23 cellular contexts compared by ENCODE assay signal in the genomic region with DNA sequence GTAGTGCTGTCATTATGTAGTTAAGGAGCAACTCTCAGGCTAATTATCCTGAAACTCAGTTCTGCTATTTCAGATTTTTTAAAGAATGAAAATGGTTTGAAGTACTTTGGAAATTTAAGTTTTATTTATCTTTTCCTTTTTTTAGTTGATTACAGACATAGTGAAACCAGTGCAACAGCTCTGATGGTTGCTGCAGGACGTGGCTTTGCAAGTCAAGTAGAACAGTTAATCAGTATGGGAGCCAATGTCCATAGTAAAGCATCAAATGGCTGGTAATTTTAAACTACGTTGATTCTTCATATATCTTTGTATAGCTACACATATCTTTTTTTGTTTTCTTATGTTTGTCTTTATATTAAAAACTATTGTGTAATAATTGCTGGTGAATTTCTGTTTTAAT. TPM values are rescaled to one million over a fixed set of nuclear protein-coding genes. Genes with fewer than 3 reads are reported as not detected.
DNase-seq lines count a peak whose midpoint lies in the region; ATAC-seq, FAIRE-seq and TF ChIP-seq lines count a peak whose summit lies in the region.
"Had no signal": no experiment of that assay in that cellular context is flagged by ENCODE, and none has a peak within 500 bp of the region (broad histone marks: within the 10 kb centered on the region; RNA-seq: fewer than 3 reads in every experiment).

No MANE protein-coding gene starts in this region.

- H3K36me3 Mint-ChIP-seq in activated CD8-positive, alpha-beta memory T cell treated with anti-CD3 and anti-CD28 coated beads, Interleukin-2, amount 10 ng/mL, durations not matched to agents 7 days and 5 days = peaks cover 55% of the 10 kb centered on the region

- H3K36me3 ChIP-seq in MM.1S (replicated peaks; ENCODE audit: insufficient read depth, low read length) = no peaks in the 10 kb centered on the region

- no peak overlapping the region for H3K4me3 ChIP-seq in MM.1S (ENCODE audit: low read length)
- H3K4me3 ChIP-seq: BLaER1, esophagus muscularis mucosa, GM23338, left ventricle myocardium inferior had no signal

- DNase-seq in activated CD8-positive, alpha-beta memory T cell treated with anti-CD3 and anti-CD28 coated beads, Interleukin-2, amount 10 ng/mL, durations not matched to agents 7 days and 5 days = no peak
- no peak for DNase-seq in activated CD8-positive, alpha-beta memory T cell treated with anti-CD3 and anti-CD28 coated beads, Interleukin-2, amount 50 U/mL, for 48 hours
- DNase-seq in cerebellar cortex (ENCODE audit: low spot score) = no peak
- DNase-seq in MM.1S = no peak
- DNase-seq: activated CD4-positive, alpha-beta T cell treated with anti-CD3 and anti-CD28 coated beads for 36 hours; activated CD8-positive, alpha-beta memory T cell treated with anti-CD3 and anti-CD28 coated beads, Interleukin-2, amount 50 U/mL, for 4 hours; amygdala; effector CD4-positive, alpha-beta T cell; left ventricle myocardium inferior; NCI-H187 treated with DMSO at 0.1 percent for 48 hours; NCI-H510A; retina; SW 1271 had no signal

- H3K9me2 ChIP-seq in MM.1S (replicated peaks; ENCODE audit: insufficient read depth, low read length) = no peaks in the 10 kb centered on the region

- no peak overlapping the region for H3K4me2 ChIP-seq in MM.1S (ENCODE audit: low read depth, low read length)
- H3K4me2 ChIP-seq: BLaER1, GM23338 had no signal

- H3K9me3 Mint-ChIP-seq in activated CD8-positive, alpha-beta memory T cell treated with anti-CD3 and anti-CD28 coated beads, Interleukin-2, amount 10 ng/mL, durations not matched to agents 7 days and 5 days (ENCODE audit: low read depth) = no peaks in the 10 kb centered on the region
- H3K9me3 Mint-ChIP-seq: central memory CD8-positive, alpha-beta T cell; GM23338 had no signal

- no peaks in the 10 kb centered on the region for H3K27me3 ChIP-seq in MM.1S (replicated peaks; ENCODE audit: insufficient read depth, low read length)
- H3K27me3 ChIP-seq: BLaER1, esophagus muscularis mucosa had no signal

- no peaks in the 10 kb centered on the region for H3K9me3 ChIP-seq in MM.1S (replicated peaks; ENCODE audit: insufficient read depth, low read length)
- H3K9me3 ChIP-seq: esophagus muscularis mucosa, left ventricle myocardium inferior had no signal

- H3K27me3 Mint-ChIP-seq in activated CD8-positive, alpha-beta memory T cell treated with anti-CD3 and anti-CD28 coated beads, Interleukin-2, amount 10 ng/mL, durations not matched to agents 7 days and 5 days = no peaks in the 10 kb centered on the region
- H3K27me3 Mint-ChIP-seq: activated CD4-positive, alpha-beta T cell treated with anti-CD3 and anti-CD28 coated beads for 36 hours; central memory CD8-positive, alpha-beta T cell had no signal

- no peak overlapping the region for H2AFZ ChIP-seq in MM.1S (ENCODE audit: low read length)
- H2AFZ ChIP-seq: GM23338 had no signal

- no peaks in the 10 kb centered on the region for H3K4me1 ChIP-seq in MM.1S (ENCODE audit: low read length)
- H3K4me1 ChIP-seq: BLaER1 had no signal

- H3K4me1 Mint-ChIP-seq in activated CD8-positive, alpha-beta memory T cell treated with anti-CD3 and anti-CD28 coated beads, Interleukin-2, amount 10 ng/mL, durations not matched to agents 7 days and 5 days = peaks cover 16% of the 10 kb centered on the region
- H3K4me1 Mint-ChIP-seq: GM23338 had no signal

- peak; percentile 49 for ATAC-seq in activated CD8-positive, alpha-beta memory T cell treated with anti-CD3 and anti-CD28 coated beads, Interleukin-2, amount 10 ng/mL, durations not matched to agents 7 days and 5 days
- ATAC-seq in GM21825 (IDR thresholded peaks at IDR 0.05; ENCODE audit: unreplicated experiment) (peak; percentile 79), HG03139 (IDR thresholded peaks at IDR 0.05; ENCODE audit: unreplicated experiment) (peak; percentile 95), GM21360 (IDR thresholded peaks at IDR 0.05; ENCODE audit: unreplicated experiment) (no peak)
- ATAC-seq: activated CD4-positive, alpha-beta T cell treated with anti-CD3 and anti-CD28 coated beads for 36 hours; GM23338; Right ventricle myocardium inferior had no signal

- no peak overlapping the region for H3K4me3 Mint-ChIP-seq in activated CD8-positive, alpha-beta memory T cell treated with anti-CD3 and anti-CD28 coated beads, Interleukin-2, amount 10 ng/mL, durations not matched to agents 7 days and 5 days
- H3K4me3 Mint-ChIP-seq: activated CD4-positive, alpha-beta T cell treated with anti-CD3 and anti-CD28 coated beads for 36 hours; central memory CD8-positive, alpha-beta T cell; GM23338 had no signal

- FAIRE-seq in islet of Langerhans (lab: Jason Lieb, UNC) = peak; percentile 56
- FAIRE-seq: GM19239 had no signal

- no peak overlapping the region for H3K9ac ChIP-seq in MM.1S (ENCODE audit: low read length)
- H3K9ac ChIP-seq: BLaER1 had no signal

- no peak overlapping the region for H3K27ac ChIP-seq in MM.1S (ENCODE audit: low read length)
- H3K27ac ChIP-seq: BLaER1, esophagus muscularis mucosa, left ventricle myocardium inferior had no signal

- H3K79me2 ChIP-seq in MM.1S (ENCODE audit: low read length) = no peaks in the 10 kb centered on the region

- H4K20me1 ChIP-seq in MM.1S (ENCODE audit: insufficient read depth, low read length) = no peaks in the 10 kb centered on the region
- H4K20me1 ChIP-seq: BLaER1 had no signal

- CTCF ChIA-PET in activated CD8-positive, alpha-beta memory T cell treated with anti-CD3 and anti-CD28 coated beads, Interleukin-2, amount 10 ng/mL, durations not matched to agents 7 days and 5 days (lab: Charles Lee) = interaction anchor here (1.3 kb wide), 1 partner anchor 57 kb away, joined by 3 read pairs; no protein-coding TSS in a partner anchor

- no peak overlapping the region for H3K27ac Mint-ChIP-seq in activated CD8-positive, alpha-beta memory T cell treated with anti-CD3 and anti-CD28 coated beads, Interleukin-2, amount 10 ng/mL, durations not matched to agents 7 days and 5 days
- H3K27ac Mint-ChIP-seq: activated CD4-positive, alpha-beta T cell treated with anti-CD3 and anti-CD28 coated beads for 36 hours; GM23338 had no signal

- TF ChIP-seq CTCF in MM.1S (IDR thresholded peaks at IDR 0.05; ENCODE audit: low read length) = no peak

- H3F3A ChIP-seq in MM.1S (ENCODE audit: insufficient read depth, low read length) = no peaks in the 10 kb centered on the region

RNA-seq across cellular contexts. Expression of a gene that starts 34.9 kb away (rescaled TPM):
- 10 to 100 TPM; 27.6 to 32.8 TPM for total RNA-seq in activated CD8-positive, alpha-beta memory T cell treated with anti-CD3 and anti-CD28 coated beads, Interleukin-2, amount 10 ng/mL, durations not matched to agents 7 days and 5 days
